ENCODE assay signal across 8 cellular contexts in the genomic region with DNA sequence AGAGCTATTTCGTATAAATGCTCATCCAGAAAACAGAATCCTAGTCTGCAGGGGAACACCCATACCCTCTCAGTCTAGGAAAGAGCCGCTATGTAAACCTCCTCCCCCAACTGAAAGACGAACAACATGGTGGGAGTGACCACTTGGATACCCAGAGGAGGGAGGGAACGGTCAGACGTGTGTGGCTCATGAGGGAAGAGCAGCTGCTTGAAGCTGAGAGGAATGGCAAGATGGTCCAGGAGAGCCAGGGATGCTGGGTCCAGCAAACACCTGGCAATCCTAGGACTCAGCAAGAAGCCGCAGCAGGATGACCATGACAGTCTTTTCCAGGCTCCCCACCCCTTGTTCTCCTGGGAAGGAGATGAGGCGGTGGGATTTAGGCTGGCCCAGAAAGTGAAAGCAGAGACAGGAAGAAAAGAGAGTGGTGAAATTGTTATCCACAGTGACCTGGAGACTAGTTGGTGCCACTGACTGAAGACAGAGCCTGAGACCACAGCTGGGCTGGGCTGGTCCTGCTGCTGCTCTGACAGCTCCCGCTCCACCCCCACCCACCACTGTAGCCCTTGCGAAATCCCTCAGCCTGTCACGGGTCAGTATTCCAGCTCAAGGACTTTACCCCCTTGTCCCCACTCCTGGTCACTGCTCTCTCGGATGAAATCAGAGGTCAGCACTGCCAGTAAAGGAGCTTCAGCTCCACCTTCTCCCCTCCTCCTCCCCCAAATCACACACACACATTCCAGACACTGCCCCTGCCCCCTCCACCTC. TPM values are rescaled to one million over a fixed set of nuclear protein-coding genes. Genes with fewer than 3 reads are reported as not detected.
DNase-seq lines count a peak whose midpoint lies in the region; ATAC-seq, FAIRE-seq and TF ChIP-seq lines count a peak whose summit lies in the region.

No MANE protein-coding gene starts in this region.

- no peak for TF ChIP-seq CTCF in psoas muscle (IDR thresholded peaks at IDR 0.05)
- no peak for TF ChIP-seq CTCF in D721Med (IDR thresholded peaks at IDR 0.05; ENCODE audit: insufficient read depth, missing control alignments)

- peak overlapping the region; percentile 97 for H3K27ac ChIP-seq in psoas muscle

- H3K4me3 Mint-ChIP-seq in activated CD4-positive, alpha-beta memory T cell treated with anti-CD3 and anti-CD28 coated beads, Interleukin-2, amount 10 ng/mL, durations not matched to agents 7 days and 5 days, result no peak overlapping the region

- H3K36me3 ChIP-seq in psoas muscle (ENCODE audit: insufficient read depth in 1 of 2, low read depth in 1 of 2), result peaks cover 6 to 32% of the 10 kb centered on the region in 2 donors

- peak; percentile 23 for DNase-seq in ELR (ENCODE audit: low read depth)
- DNase-seq in activated CD4-positive, alpha-beta memory T cell treated with anti-CD3 and anti-CD28 coated beads, Interleukin-2, amount 10 ng/mL, durations not matched to agents 7 days and 5 days, result no peak
- DNase-seq in Right ventricle myocardium superior, result peak; percentile 89
- peak; percentile 86 to 92 for DNase-seq in psoas muscle
- no peak for DNase-seq in urothelium cell line (ENCODE audit: low spot score)
- no peak for DNase-seq in stimulated activated CD4-positive, alpha-beta T cell treated with anti-CD3 and anti-CD28 coated beads, Interleukin-4, amount 100 ng/mL, for 1 hour
- DNase-seq in D721Med (ENCODE audit: insufficient read length, low spot score), result no peak
- no peak for DNase-seq in activated CD4-positive, alpha-beta T cell treated with anti-CD3 and anti-CD28 coated beads for 1 hour

- peaks cover 39% of the 10 kb centered on the region for H3K36me3 Mint-ChIP-seq in activated CD4-positive, alpha-beta memory T cell treated with anti-CD3 and anti-CD28 coated beads, Interleukin-2, amount 10 ng/mL, durations not matched to agents 7 days and 5 days (ENCODE audit: low read depth)

- WGBS in psoas muscle, 3 donors, result 34 to 55% (median 37%) methylated on average over 11 of the region's 11 CpGs

- no peaks in the 10 kb centered on the region for H3K9me3 Mint-ChIP-seq in activated CD4-positive, alpha-beta memory T cell treated with anti-CD3 and anti-CD28 coated beads, Interleukin-2, amount 10 ng/mL, durations not matched to agents 7 days and 5 days

- no peaks in the 10 kb centered on the region for H3K27me3 ChIP-seq in psoas muscle (ENCODE audit: insufficient read depth in 3 of 3, low read length in 2 of 3)

- H3K27me3 Mint-ChIP-seq in activated CD4-positive, alpha-beta memory T cell treated with anti-CD3 and anti-CD28 coated beads, Interleukin-2, amount 10 ng/mL, durations not matched to agents 7 days and 5 days, result no peaks in the 10 kb centered on the region

- peaks cover 46% of the 10 kb centered on the region for H3K4me1 Mint-ChIP-seq in activated CD4-positive, alpha-beta memory T cell treated with anti-CD3 and anti-CD28 coated beads, Interleukin-2, amount 10 ng/mL, durations not matched to agents 7 days and 5 days

- H3K27ac Mint-ChIP-seq in activated CD4-positive, alpha-beta memory T cell treated with anti-CD3 and anti-CD28 coated beads, Interleukin-2, amount 10 ng/mL, durations not matched to agents 7 days and 5 days, result peak overlapping the region; percentile 49

- intact Hi-C loops in Right ventricle myocardium superior (cut with DNase I) (no loop called here), psoas muscle (cut with DNase I) (loop anchor here in 1 of 2 donors (5.0 kb wide), 1 partner anchor 404 kb away; no protein-coding TSS in a partner anchor)

- POLR2A ChIA-PET in activated CD4-positive, alpha-beta memory T cell treated with anti-CD3 and anti-CD28 coated beads, Interleukin-2, amount 10 ng/mL, durations not matched to agents 7 days and 5 days (lab: Charles Lee), result interaction anchor here (0.5 to 2.0 kb wide), 5 partner anchors 36 to 391 kb away, joined by 3 to 6 read pairs (median 3); a partner anchor contains a TSS

- no peaks in the 10 kb centered on the region for H3K9me3 ChIP-seq in psoas muscle

- ATAC-seq in Right ventricle myocardium superior (ENCODE audit: poor library complexity), result peak; percentile 80
- ATAC-seq in psoas muscle, result peak; percentile 77 to 88 (median 84)

- H3K4me1 ChIP-seq in psoas muscle, result peaks cover 35% of the 10 kb centered on the region

- FAIRE-seq in urothelium cell line (lab: Jason Lieb, UNC) (no peak), D721Med (lab: Jason Lieb, UNC) (no peak)

- H3K4me3 ChIP-seq in psoas muscle, result peak overlapping the region; percentile 86

- CTCF ChIA-PET in activated CD4-positive, alpha-beta memory T cell treated with anti-CD3 and anti-CD28 coated beads, Interleukin-2, amount 10 ng/mL, durations not matched to agents 7 days and 5 days (lab: Charles Lee), result interaction anchor here (0.9 kb wide), 1 partner anchor 352 kb away, joined by 3 read pairs; no protein-coding TSS in a partner anchor

RNA-seq across cellular contexts. Expression of a gene that starts 3.6 kb away (rescaled TPM):
- total RNA-seq in activated CD4-positive, alpha-beta memory T cell treated with anti-CD3 and anti-CD28 coated beads, Interleukin-2, amount 10 ng/mL, durations not matched to agents 7 days and 5 days, result 100 to 1,000 TPM; 177 to 181 TPM
- total RNA-seq in Right ventricle myocardium superior (82.5 TPM), psoas muscle (10 to 100 TPM; 42.1 to 61.0 (median 51.1) TPM)
- 10 to 100 TPM; 29.8 to 59.6 (median 30.5) TPM for polyA plus RNA-seq in psoas muscle

RNA-seq across cellular contexts. Expression of a gene that starts 11.1 kb away (rescaled TPM):
- total RNA-seq in activated CD4-positive, alpha-beta memory T cell treated with anti-CD3 and anti-CD28 coated beads, Interleukin-2, amount 10 ng/mL, durations not matched to agents 7 days and 5 days, result not detected
- total RNA-seq in Right ventricle myocardium superior, result not detected
- total RNA-seq in psoas muscle, result not detected
- under 1 TPM; 0.07 to 0.10 (median 0.07) TPM for polyA plus RNA-seq in psoas muscle

RNA-seq across cellular contexts. Expression of a gene that starts 35.7 kb away (rescaled TPM):
- 10 to 100 TPM; 19.9 to 20.5 TPM for total RNA-seq in activated CD4-positive, alpha-beta memory T cell treated with anti-CD3 and anti-CD28 coated beads, Interleukin-2, amount 10 ng/mL, durations not matched to agents 7 days and 5 days
- 41.6 TPM for total RNA-seq in Right ventricle myocardium superior
- 10 to 100 TPM; 13.9 to 26.0 (median 18.5) TPM for total RNA-seq in psoas muscle
- polyA plus RNA-seq in psoas muscle, result 10 to 100 TPM in 1 of 3 donors, 1 to 10 TPM in 2; 4.4 to 16.2 (median 9.7) TPM

RNA-seq across cellular contexts. Expression of a gene that starts 37.2 kb away (rescaled TPM):
- total RNA-seq in activated CD4-positive, alpha-beta memory T cell treated with anti-CD3 and anti-CD28 coated beads, Interleukin-2, amount 10 ng/mL, durations not matched to agents 7 days and 5 days, result 10 to 100 TPM; 13.8 to 16.6 TPM
- total RNA-seq in Right ventricle myocardium superior, result 41.3 TPM
- total RNA-seq in psoas muscle, result 10 to 100 TPM; 17.5 to 30.2 (median 24.6) TPM
- polyA plus RNA-seq in psoas muscle, result 10 to 100 TPM; 12.4 to 33.8 (median 15.1) TPM

RNA-seq across cellular contexts. Expression of a gene that starts 44.8 kb away (rescaled TPM):
- total RNA-seq in activated CD4-positive, alpha-beta memory T cell treated with anti-CD3 and anti-CD28 coated beads, Interleukin-2, amount 10 ng/mL, durations not matched to agents 7 days and 5 days, result 10 to 100 TPM; 49.5 to 51.5 TPM
- total RNA-seq in Right ventricle myocardium superior (15.7 TPM), psoas muscle (10 to 100 TPM; 19.4 to 27.1 (median 20.4) TPM)
- polyA plus RNA-seq in psoas muscle, result 10 to 100 TPM; 12.8 to 14.8 (median 13.5) TPM

Comparison
In these comparisons a context has a peak if more than half of its experiments do, and no peak if none do; other contexts are left out.
1. DNase-seq: peak in ELR (single experiment), Right ventricle myocardium superior (single experiment) and psoas muscle (2 of 2); none in activated CD4-positive, alpha-beta memory T cell treated with anti-CD3 and anti-CD28 coated beads, Interleukin-2, amount 10 ng/mL, durations not matched to agents 7 days and 5 days (single experiment), urothelium cell line (single experiment), stimulated activated CD4-positive, alpha-beta T cell treated with anti-CD3 and anti-CD28 coated beads, Interleukin-4, amount 100 ng/mL, for 1 hour (single experiment), D721Med (single experiment) and activated CD4-positive, alpha-beta T cell treated with anti-CD3 and anti-CD28 coated beads for 1 hour (single experiment).